In the genomic region with DNA sequence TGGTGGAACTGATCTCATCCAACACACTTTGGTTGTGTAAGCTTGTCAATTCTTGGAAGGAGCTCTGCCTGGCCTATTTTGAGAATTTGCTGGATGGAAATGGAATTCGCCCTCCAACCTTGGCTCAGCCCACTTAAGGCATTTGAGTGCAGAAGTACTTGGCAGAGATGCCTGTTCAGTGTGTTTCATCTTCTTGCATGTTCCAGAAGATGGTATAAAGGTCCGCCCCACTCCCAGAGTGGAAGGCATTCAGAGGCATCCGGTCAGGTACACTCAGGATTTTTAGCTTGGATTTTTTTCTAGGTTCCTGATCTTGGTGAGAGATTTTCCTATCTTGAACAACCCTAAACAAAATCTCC, we compare ENCODE assay signal across 12 cellular contexts.
DNase-seq lines count a peak whose midpoint lies in the region; TF ChIP-seq lines count a peak whose summit lies in the region.
"Had no signal": no experiment of that assay in that cellular context is flagged by ENCODE, and none has a peak within 500 bp of the region (broad histone marks: within the 10 kb centered on the region; RNA-seq: fewer than 3 reads in every experiment).

No MANE protein-coding gene starts in this region.

- H3K27me3 ChIP-seq in esophagus squamous epithelium, result no peaks in the 10 kb centered on the region

- H3K27ac Mint-ChIP-seq in activated T-helper 2 cell treated with anti-CD3 and anti-CD28 coated beads, Interferon-gamma antibody, Interleukin-2, Interleukin-4, amounts not matched to agents 10 μg/mL and 5 μg/mL and 100 μg/mL, durations not matched to agents 14 hours and 24 hours and 36 hours, result no peak overlapping the region

- H3K4me1 ChIP-seq in esophagus squamous epithelium, result peaks cover 19 to 58% (median 49%) of the 10 kb centered on the region in 3 donors

- no peaks in the 10 kb centered on the region for H3K9me3 ChIP-seq in esophagus squamous epithelium

- intact Hi-C loops in esophagus squamous epithelium (cut with DNase I), result no loop called here
- intact Hi-C loops in activated T-helper 2 cell treated with anti-CD3 and anti-CD28 coated beads, Interferon-gamma antibody, Interleukin-2, Interleukin-4, amounts not matched to agents 10 μg/mL and 5 μg/mL and 100 μg/mL, durations not matched to agents 14 hours and 24 hours and 36 hours (cut with micrococcal nuclease), result no loop called here

- H3K9me3 Mint-ChIP-seq in activated T-helper 2 cell treated with anti-CD3 and anti-CD28 coated beads, Interferon-gamma antibody, Interleukin-2, Interleukin-4, amounts not matched to agents 10 μg/mL and 5 μg/mL and 100 μg/mL, durations not matched to agents 14 hours and 24 hours and 36 hours, result no peaks in the 10 kb centered on the region

- H3K36me3 ChIP-seq in esophagus squamous epithelium, result no peaks in the 10 kb centered on the region

- no peak overlapping the region for H3K4me3 ChIP-seq in esophagus squamous epithelium

- CTCF ChIA-PET in RWPE1 (lab: Yijun Ruan, JAX), result no interaction called here

- H3K36me3 Mint-ChIP-seq in activated T-helper 2 cell treated with anti-CD3 and anti-CD28 coated beads, Interferon-gamma antibody, Interleukin-2, Interleukin-4, amounts not matched to agents 10 μg/mL and 5 μg/mL and 100 μg/mL, durations not matched to agents 14 hours and 24 hours and 36 hours (ENCODE audit: low read depth), result no peaks in the 10 kb centered on the region

- TF ChIP-seq CTCF in RWPE1 (conservative IDR thresholded peaks at IDR 0.05; ENCODE audit: low read depth), result no peak
- no peak for TF ChIP-seq CTCF in esophagus squamous epithelium (IDR thresholded peaks at IDR 0.05)

- no peak for DNase-seq in RWPE1 (ENCODE audit: low spot score)
- DNase-seq in esophagus squamous epithelium (lab: John Stamatoyannopoulos, UW), result no peak
- peak; percentile 78 for DNase-seq in myocyte (ENCODE audit: low read depth)
- DNase-seq in ureter (ENCODE audit: low spot score), result peak; percentile 67
- DNase-seq in amniotic stem cell (lab: John Stamatoyannopoulos, UW), result no peak
- no peak for DNase-seq in NCI-H1694 treated with DMSO at 0.1 percent for 48 hours (lab: John Stamatoyannopoulos, UW)
- DNase-seq in activated T-helper 2 cell treated with anti-CD3 and anti-CD28 coated beads, Interferon-gamma antibody, Interleukin-2, Interleukin-4, amounts not matched to agents 10 μg/mL and 5 μg/mL and 100 μg/mL, durations not matched to agents 14 hours and 24 hours and 36 hours (ENCODE audit: low spot score), result no peak
- DNase-seq: activated T-cell treated with anti-CD3 and anti-CD28 coated beads, Interleukin-2, amount 50 U/mL, for 1 hour; GF-D8; H7; T1000 had no signal

- 23 to 57% methylated on average over 3 of the region's 3 CpGs for WGBS in esophagus squamous epithelium, 2 donors

- peaks cover 17% of the 10 kb centered on the region for H3K27me3 Mint-ChIP-seq in activated T-helper 2 cell treated with anti-CD3 and anti-CD28 coated beads, Interferon-gamma antibody, Interleukin-2, Interleukin-4, amounts not matched to agents 10 μg/mL and 5 μg/mL and 100 μg/mL, durations not matched to agents 14 hours and 24 hours and 36 hours (ENCODE audit: low read depth)

- no peak for TF ChIP-seq POLR2A in esophagus squamous epithelium (IDR thresholded peaks at IDR 0.05)

- H3K4me1 Mint-ChIP-seq in activated T-helper 2 cell treated with anti-CD3 and anti-CD28 coated beads, Interferon-gamma antibody, Interleukin-2, Interleukin-4, amounts not matched to agents 10 μg/mL and 5 μg/mL and 100 μg/mL, durations not matched to agents 14 hours and 24 hours and 36 hours (ENCODE audit: low read depth), result no peaks in the 10 kb centered on the region

- POLR2A ChIA-PET in RWPE1 (lab: Yijun Ruan, JAX; ENCODE audit: low non-redundant PET), result no interaction called here

- H3K4me3 Mint-ChIP-seq in activated T-helper 2 cell treated with anti-CD3 and anti-CD28 coated beads, Interferon-gamma antibody, Interleukin-2, Interleukin-4, amounts not matched to agents 10 μg/mL and 5 μg/mL and 100 μg/mL, durations not matched to agents 14 hours and 24 hours and 36 hours (ENCODE audit: low read depth), result no peak overlapping the region
- H3K4me3 Mint-ChIP-seq: neural crest cell had no signal

- H3K27ac ChIP-seq in RWPE1 (peak overlapping the region; percentile 82), esophagus squamous epithelium (peak overlapping the region; percentile 61 to 88 (median 80))

Comparison
In these comparisons a context has a peak if more than half of its experiments do, and no peak if none do; other contexts are left out.
1. DNase-seq: peak in myocyte (single experiment) and ureter (single experiment); none in RWPE1 (single experiment), esophagus squamous epithelium (single experiment), amniotic stem cell (single experiment), NCI-H1694 treated with DMSO at 0.1 percent for 48 hours (single experiment) and activated T-helper 2 cell treated with anti-CD3 and anti-CD28 coated beads, Interferon-gamma antibody, Interleukin-2, Interleukin-4, amounts not matched to agents 10 μg/mL and 5 μg/mL and 100 μg/mL, durations not matched to agents 14 hours and 24 hours and 36 hours (single experiment).